25 cellular contexts compared by ENCODE assay signal in the genomic region with DNA sequence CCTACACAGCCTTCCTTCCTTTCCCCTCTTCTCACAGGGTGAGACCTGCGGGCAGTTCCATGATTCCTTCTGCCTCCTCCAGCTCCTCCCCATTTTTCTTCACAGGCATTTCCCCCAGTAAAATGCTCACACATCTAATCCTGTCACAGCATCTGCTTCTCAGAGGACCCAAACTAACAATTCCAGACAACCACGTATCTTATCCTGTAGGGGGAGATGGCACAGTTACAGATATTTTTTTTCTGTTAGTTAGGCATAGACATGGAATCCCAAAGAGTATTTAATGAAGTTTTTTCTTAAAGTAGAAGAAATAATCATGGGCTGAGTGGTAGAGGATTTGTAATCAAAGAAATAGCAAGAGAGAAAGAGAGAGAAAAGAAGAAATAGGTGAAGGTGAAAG.
"Had no signal": no experiment of that assay in that cellular context is flagged by ENCODE, and none has a peak within 500 bp of the region (broad histone marks: within the 10 kb centered on the region; RNA-seq: fewer than 3 reads in every experiment).

No MANE protein-coding gene starts in this region.

- H3K36me3 Mint-ChIP-seq: activated CD4-positive, alpha-beta memory T cell treated with anti-CD3 and anti-CD28 coated beads for 36 hours; activated naive CD4-positive, alpha-beta T cell treated with anti-CD3 and anti-CD28 coated beads, Interleukin-2, amount 50 U/mL, for 24 hours; memory B cell; naive thymus-derived CD4-positive, alpha-beta T cell; stimulated activated naive B cell treated with anti-CD40 and anti-IgM and Interleukin-4, amounts not matched to agents 10 μg/mL and 1 μg/mL and 100 μg/mL, for 72 hours had no signal

- H3K27ac Mint-ChIP-seq: activated CD4-positive, alpha-beta memory T cell treated with anti-CD3 and anti-CD28 coated beads for 36 hours; activated naive CD4-positive, alpha-beta T cell treated with anti-CD3 and anti-CD28 coated beads, Interleukin-2, amount 50 U/mL, for 24 hours; activated T-cell treated with anti-CD3 and anti-CD28 coated beads, Interleukin-2, amount 50 U/mL, for 72 hours; memory B cell; naive thymus-derived CD4-positive, alpha-beta T cell; stimulated activated naive B cell treated with anti-CD40 and anti-IgM and Interleukin-4, amounts not matched to agents 10 μg/mL and 1 μg/mL and 100 μg/mL, for 72 hours; T-helper 1 cell treated with Interleukin-12 subunit alpha and Interleukin-12 subunit beta and Interleukin-4 antibody, amounts not matched to agents 30 μg/mL and 1 μg/mL, for 36 hours had no signal

- H3K27ac ChIP-seq: esophagus muscularis mucosa, gastrocnemius medialis, sigmoid colon, transverse colon, uterus had no signal

- H3K4me3 ChIP-seq: esophagus muscularis mucosa, gastrocnemius medialis, sigmoid colon, transverse colon, uterus had no signal

- H3K27me3 ChIP-seq: esophagus muscularis mucosa, gastrocnemius medialis, sigmoid colon, transverse colon, uterus had no signal

- H3K27me3 Mint-ChIP-seq: activated CD4-positive, alpha-beta memory T cell treated with anti-CD3 and anti-CD28 coated beads for 36 hours; activated naive CD4-positive, alpha-beta T cell treated with anti-CD3 and anti-CD28 coated beads, Interleukin-2, amount 50 U/mL, for 24 hours; memory B cell; naive thymus-derived CD4-positive, alpha-beta T cell; stimulated activated naive B cell treated with anti-CD40 and anti-IgM and Interleukin-4, amounts not matched to agents 10 μg/mL and 1 μg/mL and 100 μg/mL, for 72 hours had no signal

- H3K4me1 ChIP-seq: esophagus muscularis mucosa, gastrocnemius medialis, sigmoid colon, transverse colon, uterus had no signal

- H3K36me3 ChIP-seq: esophagus muscularis mucosa, gastrocnemius medialis, sigmoid colon, transverse colon, uterus had no signal

- DNase-seq: activated CD4-positive, alpha-beta memory T cell treated with anti-CD3 and anti-CD28 coated beads for 36 hours; activated CD4-positive, alpha-beta T cell treated with anti-CD3 and anti-CD28 coated beads for 4 hours; activated CD4-positive, CD25-positive, alpha-beta regulatory T cell; activated effector memory CD4-positive, alpha-beta T cell treated with Interleukin-2 at 50 U/mL for 16 hours; activated T-cell treated with anti-CD3 and anti-CD28 coated beads, Interleukin-2, amount 50 U/mL, for 72 hours; aorta; central memory CD4-positive, alpha-beta T cell; effector memory CD4-positive, alpha-beta T cell; gastrocnemius medialis; head of caudate nucleus; islet precursor cell; left cardiac atrium; naive thymus-derived CD4-positive, alpha-beta T cell; posterior cingulate gyrus; sigmoid colon; stimulated activated CD4-positive, alpha-beta T cell treated with anti-CD3 and anti-CD28 coated beads, Interleukin-2, amount 100 ng/mL, for 48 hours; stimulated activated CD8-positive, alpha-beta memory T cell treated with anti-CD3 and anti-CD28 coated beads, Interleukin-4, amount 100 ng/mL, for 48 hours; stimulated activated naive B cell treated with anti-CD40 and anti-IgM and Interleukin-4, amounts not matched to agents 10 μg/mL and 1 μg/mL and 100 μg/mL, for 72 hours; transverse colon; uterus had no signal

- H3K4me1 Mint-ChIP-seq: activated naive CD4-positive, alpha-beta T cell treated with anti-CD3 and anti-CD28 coated beads, Interleukin-2, amount 50 U/mL, for 24 hours; memory B cell; naive thymus-derived CD4-positive, alpha-beta T cell; neural crest cell; stimulated activated naive B cell treated with anti-CD40 and anti-IgM and Interleukin-4, amounts not matched to agents 10 μg/mL and 1 μg/mL and 100 μg/mL, for 72 hours had no signal

- H3K9me3 ChIP-seq: esophagus muscularis mucosa, gastrocnemius medialis, transverse colon, uterus had no signal

- H3K4me3 Mint-ChIP-seq: activated CD4-positive, alpha-beta memory T cell treated with anti-CD3 and anti-CD28 coated beads for 36 hours; activated naive CD4-positive, alpha-beta T cell treated with anti-CD3 and anti-CD28 coated beads, Interleukin-2, amount 50 U/mL, for 24 hours; activated T-cell treated with anti-CD3 and anti-CD28 coated beads, Interleukin-2, amount 50 U/mL, for 72 hours; memory B cell; naive thymus-derived CD4-positive, alpha-beta T cell; neural crest cell; stimulated activated naive B cell treated with anti-CD40 and anti-IgM and Interleukin-4, amounts not matched to agents 10 μg/mL and 1 μg/mL and 100 μg/mL, for 72 hours; T-helper 1 cell treated with Interleukin-12 subunit alpha and Interleukin-12 subunit beta and Interleukin-4 antibody, amounts not matched to agents 30 μg/mL and 1 μg/mL, for 36 hours had no signal
